In genomic region chr17:4179071-4179470, GRCh38 we compare ENCODE assay signal across 20 cellular contexts. TPM values are rescaled to one million over a fixed set of nuclear protein-coding genes. Genes with fewer than 3 reads are reported as not detected.
A peak's percentile ranks its signal among the peaks of the same experiment; 100 is the strongest.
DNase-seq lines count a peak whose midpoint lies in the region; ATAC-seq and TF ChIP-seq lines count a peak whose summit lies in the region.
"Had no signal": no experiment of that assay in that cellular context is flagged by ENCODE, and none has a peak within 500 bp of the region (broad histone marks: within the 10 kb centered on the region; RNA-seq: fewer than 3 reads in every experiment).

No MANE protein-coding gene starts in this region.

- intact Hi-C loops in activated CD4-positive, alpha-beta memory T cell treated with anti-CD3 and anti-CD28 coated beads for 36 hours (cut with micrococcal nuclease), result no loop called here

- ATAC-seq in CD4-positive, CD25-positive, alpha-beta regulatory T cell (ENCODE audit: low read depth in 2 of 2), result no peak
- ATAC-seq in GM18519 (IDR thresholded peaks at IDR 0.05; ENCODE audit: low FRiP score, unreplicated experiment) (no peak), GM21423 (IDR thresholded peaks at IDR 0.05; ENCODE audit: unreplicated experiment) (no peak)
- ATAC-seq: HCT116, K562 had no signal

- CTCF ChIA-PET in activated CD4-positive, alpha-beta memory T cell treated with anti-CD3 and anti-CD28 coated beads, Interleukin-2, amount 10 ng/mL, durations not matched to agents 7 days and 5 days (lab: Charles Lee), result interaction anchor here (0.6 kb wide), 1 partner anchor 21 kb away, joined by 3 read pairs; no protein-coding TSS in a partner anchor
- CTCF ChIA-PET in activated CD4-positive, alpha-beta memory T cell treated with anti-CD3 and anti-CD28 coated beads for 36 hours (lab: Charles Lee), result interaction anchor here (4.9 kb wide), 1 partner anchor 21 kb away, joined by 19 read pairs; no protein-coding TSS in a partner anchor

- H3K36me3 Mint-ChIP-seq in activated CD4-positive, alpha-beta memory T cell treated with anti-CD3 and anti-CD28 coated beads, Interleukin-2, amount 10 ng/mL, durations not matched to agents 7 days and 5 days (ENCODE audit: low read depth), result peaks cover 81% of the 10 kb centered on the region
- peaks cover 69% of the 10 kb centered on the region for H3K36me3 Mint-ChIP-seq in activated CD4-positive, alpha-beta memory T cell treated with anti-CD3 and anti-CD28 coated beads for 36 hours
- H3K36me3 Mint-ChIP-seq in CD4-positive, CD25-positive, alpha-beta regulatory T cell, result peaks cover 56% of the 10 kb centered on the region
- H3K36me3 Mint-ChIP-seq in endothelial cell (ENCODE audit: low read depth, unreplicated experiment), result peaks cover 58% of the 10 kb centered on the region
- H3K36me3 Mint-ChIP-seq in neural crest cell (ENCODE audit: low read depth), result peaks cover 19% of the 10 kb centered on the region

- no peak overlapping the region for H3K27ac ChIP-seq in CD4-positive, CD25-positive, alpha-beta regulatory T cell (ENCODE audit: insufficient read depth, low read length, poor library complexity, severe bottlenecking)
- H3K27ac ChIP-seq: GM23248, HL-60, RWPE1 had no signal

- no peak overlapping the region for H3K4me3 ChIP-seq in CD4-positive, CD25-positive, alpha-beta regulatory T cell (ENCODE audit: low read depth, low read length)
- H3K4me3 ChIP-seq: GM23248, K562 had no signal

- H3K36me3 ChIP-seq in CD4-positive, CD25-positive, alpha-beta regulatory T cell (ENCODE audit: control insufficient read depth, insufficient read depth, low read length), result peaks cover 65% of the 10 kb centered on the region

- no peaks in the 10 kb centered on the region for H3K27me3 Mint-ChIP-seq in activated CD4-positive, alpha-beta memory T cell treated with anti-CD3 and anti-CD28 coated beads, Interleukin-2, amount 10 ng/mL, durations not matched to agents 7 days and 5 days
- no peaks in the 10 kb centered on the region for H3K27me3 Mint-ChIP-seq in activated CD4-positive, alpha-beta memory T cell treated with anti-CD3 and anti-CD28 coated beads for 36 hours
- no peaks in the 10 kb centered on the region for H3K27me3 Mint-ChIP-seq in CD4-positive, CD25-positive, alpha-beta regulatory T cell
- H3K27me3 Mint-ChIP-seq in endothelial cell (ENCODE audit: unreplicated experiment) (peaks cover 6% of the 10 kb centered on the region), neural crest cell (ENCODE audit: low read depth) (no peaks in the 10 kb centered on the region)

- H3K4me1 Mint-ChIP-seq in activated CD4-positive, alpha-beta memory T cell treated with anti-CD3 and anti-CD28 coated beads, Interleukin-2, amount 10 ng/mL, durations not matched to agents 7 days and 5 days, result peaks cover 46% of the 10 kb centered on the region
- peaks cover 46% of the 10 kb centered on the region for H3K4me1 Mint-ChIP-seq in activated CD4-positive, alpha-beta memory T cell treated with anti-CD3 and anti-CD28 coated beads for 36 hours (ENCODE audit: low read depth)
- H3K4me1 Mint-ChIP-seq in CD4-positive, CD25-positive, alpha-beta regulatory T cell, result peaks cover 5 to 42% (median 34%) of the 10 kb centered on the region in 4 donors
- H3K4me1 Mint-ChIP-seq in endothelial cell (ENCODE audit: unreplicated experiment) (no peaks in the 10 kb centered on the region), neural crest cell (no peaks in the 10 kb centered on the region)

- H3K9me3 Mint-ChIP-seq in activated CD4-positive, alpha-beta memory T cell treated with anti-CD3 and anti-CD28 coated beads, Interleukin-2, amount 10 ng/mL, durations not matched to agents 7 days and 5 days, result no peaks in the 10 kb centered on the region
- no peaks in the 10 kb centered on the region for H3K9me3 Mint-ChIP-seq in activated CD4-positive, alpha-beta memory T cell treated with anti-CD3 and anti-CD28 coated beads for 36 hours
- H3K9me3 Mint-ChIP-seq in CD4-positive, CD25-positive, alpha-beta regulatory T cell, result no peaks in the 10 kb centered on the region
- H3K9me3 Mint-ChIP-seq in endothelial cell (ENCODE audit: unreplicated experiment) (no peaks in the 10 kb centered on the region), neural crest cell (no peaks in the 10 kb centered on the region)

- no peak for DNase-seq in activated CD4-positive, alpha-beta memory T cell treated with anti-CD3 and anti-CD28 coated beads, Interleukin-2, amount 10 ng/mL, durations not matched to agents 7 days and 5 days
- DNase-seq in activated CD4-positive, alpha-beta memory T cell treated with anti-CD3 and anti-CD28 coated beads for 36 hours, result no peak
- no peak for DNase-seq in CD4-positive, CD25-positive, alpha-beta regulatory T cell
- no peak for DNase-seq in endothelial cell (ENCODE audit: low spot score)
- no peak for DNase-seq in neural crest cell (ENCODE audit: low read depth, low spot score)
- DNase-seq in retina, result no peak
- DNase-seq: DMS79, GDM1, GM23248, NCI-H1092, NCI-H1694, NCI-H2107, NCI-H226, NCI-H526 had no signal

- no peak overlapping the region for H3K4me3 Mint-ChIP-seq in activated CD4-positive, alpha-beta memory T cell treated with anti-CD3 and anti-CD28 coated beads, Interleukin-2, amount 10 ng/mL, durations not matched to agents 7 days and 5 days
- H3K4me3 Mint-ChIP-seq in activated CD4-positive, alpha-beta memory T cell treated with anti-CD3 and anti-CD28 coated beads for 36 hours, result no peak overlapping the region
- H3K4me3 Mint-ChIP-seq in CD4-positive, CD25-positive, alpha-beta regulatory T cell, result peak overlapping the region in 1 of 4 donors; percentile 28
- H3K4me3 Mint-ChIP-seq in endothelial cell (ENCODE audit: unreplicated experiment) (peak overlapping the region; percentile 47), neural crest cell (no peak overlapping the region)

- no peak for TF ChIP-seq CTCF in endothelial cell (IDR thresholded peaks at IDR 0.05; ENCODE audit: unreplicated experiment)
- TF ChIP-seq CTCF in neural crest cell (conservative IDR thresholded peaks at IDR 0.05), result no peak

- H3K27ac Mint-ChIP-seq in activated CD4-positive, alpha-beta memory T cell treated with anti-CD3 and anti-CD28 coated beads, Interleukin-2, amount 10 ng/mL, durations not matched to agents 7 days and 5 days, result peak overlapping the region; percentile 49
- H3K27ac Mint-ChIP-seq in activated CD4-positive, alpha-beta memory T cell treated with anti-CD3 and anti-CD28 coated beads for 36 hours, result no peak overlapping the region
- peak overlapping the region in 2 of 3 donors; percentile 72 to 77 for H3K27ac Mint-ChIP-seq in CD4-positive, CD25-positive, alpha-beta regulatory T cell
- H3K27ac Mint-ChIP-seq in endothelial cell (ENCODE audit: unreplicated experiment) (peak overlapping the region; percentile 52), neural crest cell (ENCODE audit: unreplicated experiment) (peak overlapping the region; percentile 85)

- peaks cover 35% of the 10 kb centered on the region for H3K4me1 ChIP-seq in CD4-positive, CD25-positive, alpha-beta regulatory T cell (ENCODE audit: control insufficient read depth, insufficient read depth, low read length, poor library complexity, severe bottlenecking)

- POLR2A ChIA-PET in activated CD4-positive, alpha-beta memory T cell treated with anti-CD3 and anti-CD28 coated beads, Interleukin-2, amount 10 ng/mL, durations not matched to agents 7 days and 5 days (lab: Charles Lee), result interaction anchor here (1.2 kb wide), 1 partner anchor 23 kb away, joined by 3 read pairs; no protein-coding TSS in a partner anchor
- POLR2A ChIA-PET in activated CD4-positive, alpha-beta memory T cell treated with anti-CD3 and anti-CD28 coated beads for 36 hours (lab: Charles Lee), result interaction anchor here (1.2 kb wide), 1 partner anchor 36 kb away, joined by 5 read pairs; no protein-coding TSS in a partner anchor

- H3K9me3 ChIP-seq in CD4-positive, CD25-positive, alpha-beta regulatory T cell (ENCODE audit: control insufficient read depth in 2 of 2, low read length in 2 of 2), result no peaks in the 10 kb centered on the region

- no peaks in the 10 kb centered on the region for H3K27me3 ChIP-seq in CD4-positive, CD25-positive, alpha-beta regulatory T cell (ENCODE audit: control insufficient read depth, insufficient read depth, low read length)

RNA-seq across cellular contexts. Expression of gene CYB5D2, which starts 36.1 kb away (rescaled TPM):
- total RNA-seq in activated CD4-positive, alpha-beta memory T cell treated with anti-CD3 and anti-CD28 coated beads, Interleukin-2, amount 10 ng/mL, durations not matched to agents 7 days and 5 days, result 1 to 10 TPM; 7.9 to 8.6 TPM
- 1 to 10 TPM; 6.5 to 7.1 TPM for total RNA-seq in activated CD4-positive, alpha-beta memory T cell treated with anti-CD3 and anti-CD28 coated beads for 36 hours
- 4.9 TPM for total RNA-seq in CD4-positive, CD25-positive, alpha-beta regulatory T cell
- 10 to 100 TPM; 12.5 to 19.0 (median 15.5) TPM for polyA plus RNA-seq in CD4-positive, CD25-positive, alpha-beta regulatory T cell
- total RNA-seq in endothelial cell (ENCODE audit: unreplicated experiment) (29.9 TPM), neural crest cell (12.1 and 12.9 TPM in 2 replicates)

RNA-seq across cellular contexts. Expression of gene ZZEF1, which starts 36.2 kb away (rescaled TPM):
- 10 to 100 TPM; 52.1 to 54.9 TPM for total RNA-seq in activated CD4-positive, alpha-beta memory T cell treated with anti-CD3 and anti-CD28 coated beads, Interleukin-2, amount 10 ng/mL, durations not matched to agents 7 days and 5 days
- total RNA-seq in activated CD4-positive, alpha-beta memory T cell treated with anti-CD3 and anti-CD28 coated beads for 36 hours, result 10 to 100 TPM; 31.5 to 33.4 TPM
- 103 TPM for total RNA-seq in CD4-positive, CD25-positive, alpha-beta regulatory T cell
- 1 to 10 TPM; 4.6 to 7.2 (median 5.0) TPM for polyA plus RNA-seq in CD4-positive, CD25-positive, alpha-beta regulatory T cell
- 43.3 TPM for total RNA-seq in endothelial cell (ENCODE audit: unreplicated experiment)
- 26.9 and 28.0 TPM in 2 replicates for total RNA-seq in neural crest cell
